In the genomic region with DNA sequence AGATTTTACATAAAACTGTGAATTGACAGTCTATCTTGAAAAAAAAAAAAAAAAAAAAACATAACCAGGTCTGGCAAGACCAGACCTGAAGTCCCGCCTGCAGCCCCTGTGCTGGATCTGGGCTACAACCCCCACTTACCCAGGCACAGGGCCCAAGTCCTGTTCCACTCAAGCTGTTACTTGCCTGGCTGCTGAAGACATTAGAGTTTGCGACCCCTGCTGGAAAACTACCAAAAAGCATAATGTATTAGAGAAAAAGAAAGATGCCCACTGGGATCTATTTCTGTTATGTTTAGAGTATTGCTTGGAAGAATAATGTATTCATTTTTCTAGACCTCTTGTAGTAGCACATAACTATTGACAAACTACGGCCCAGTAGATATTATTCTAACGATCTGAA, we compare ENCODE assay signal across 1 cellular context.
TF ChIP-seq lines count a peak whose summit lies in the region.

No MANE protein-coding gene starts in this region.

TF ChIP-seq in WTC11, 78 proteins besides CTCF, POLR2A, EP300 and RAD21 (continued from another document):
- TF ChIP-seq, protein P1, sequence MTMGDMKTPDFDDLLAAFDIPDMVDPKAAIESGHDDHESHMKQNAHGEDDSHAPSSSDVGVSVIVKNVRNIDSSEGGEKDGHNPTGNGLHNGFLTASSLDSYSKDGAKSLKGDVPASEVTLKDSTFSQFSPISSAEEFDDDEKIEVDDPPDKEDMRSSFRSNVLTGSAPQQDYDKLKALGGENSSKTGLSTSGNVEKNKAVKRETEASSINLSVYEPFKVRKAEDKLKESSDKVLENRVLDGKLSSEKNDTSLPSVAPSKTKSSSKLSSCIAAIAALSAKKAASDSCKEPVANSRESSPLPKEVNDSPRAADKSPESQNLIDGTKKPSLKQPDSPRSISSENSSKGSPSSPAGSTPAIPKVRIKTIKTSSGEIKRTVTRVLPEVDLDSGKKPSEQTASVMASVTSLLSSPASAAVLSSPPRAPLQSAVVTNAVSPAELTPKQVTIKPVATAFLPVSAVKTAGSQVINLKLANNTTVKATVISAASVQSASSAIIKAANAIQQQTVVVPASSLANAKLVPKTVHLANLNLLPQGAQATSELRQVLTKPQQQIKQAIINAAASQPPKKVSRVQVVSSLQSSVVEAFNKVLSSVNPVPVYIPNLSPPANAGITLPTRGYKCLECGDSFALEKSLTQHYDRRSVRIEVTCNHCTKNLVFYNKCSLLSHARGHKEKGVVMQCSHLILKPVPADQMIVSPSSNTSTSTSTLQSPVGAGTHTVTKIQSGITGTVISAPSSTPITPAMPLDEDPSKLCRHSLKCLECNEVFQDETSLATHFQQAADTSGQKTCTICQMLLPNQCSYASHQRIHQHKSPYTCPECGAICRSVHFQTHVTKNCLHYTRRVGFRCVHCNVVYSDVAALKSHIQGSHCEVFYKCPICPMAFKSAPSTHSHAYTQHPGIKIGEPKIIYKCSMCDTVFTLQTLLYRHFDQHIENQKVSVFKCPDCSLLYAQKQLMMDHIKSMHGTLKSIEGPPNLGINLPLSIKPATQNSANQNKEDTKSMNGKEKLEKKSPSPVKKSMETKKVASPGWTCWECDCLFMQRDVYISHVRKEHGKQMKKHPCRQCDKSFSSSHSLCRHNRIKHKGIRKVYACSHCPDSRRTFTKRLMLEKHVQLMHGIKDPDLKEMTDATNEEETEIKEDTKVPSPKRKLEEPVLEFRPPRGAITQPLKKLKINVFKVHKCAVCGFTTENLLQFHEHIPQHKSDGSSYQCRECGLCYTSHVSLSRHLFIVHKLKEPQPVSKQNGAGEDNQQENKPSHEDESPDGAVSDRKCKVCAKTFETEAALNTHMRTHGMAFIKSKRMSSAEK (CRISPR knock-in tag; IDR thresholded peaks at IDR 0.05; ENCODE audit: borderline replicate concordance): no peak
- TF ChIP-seq NR1H2 (CRISPR knock-in tag; IDR thresholded peaks at IDR 0.05): no peak
- TF ChIP-seq, protein P2, sequence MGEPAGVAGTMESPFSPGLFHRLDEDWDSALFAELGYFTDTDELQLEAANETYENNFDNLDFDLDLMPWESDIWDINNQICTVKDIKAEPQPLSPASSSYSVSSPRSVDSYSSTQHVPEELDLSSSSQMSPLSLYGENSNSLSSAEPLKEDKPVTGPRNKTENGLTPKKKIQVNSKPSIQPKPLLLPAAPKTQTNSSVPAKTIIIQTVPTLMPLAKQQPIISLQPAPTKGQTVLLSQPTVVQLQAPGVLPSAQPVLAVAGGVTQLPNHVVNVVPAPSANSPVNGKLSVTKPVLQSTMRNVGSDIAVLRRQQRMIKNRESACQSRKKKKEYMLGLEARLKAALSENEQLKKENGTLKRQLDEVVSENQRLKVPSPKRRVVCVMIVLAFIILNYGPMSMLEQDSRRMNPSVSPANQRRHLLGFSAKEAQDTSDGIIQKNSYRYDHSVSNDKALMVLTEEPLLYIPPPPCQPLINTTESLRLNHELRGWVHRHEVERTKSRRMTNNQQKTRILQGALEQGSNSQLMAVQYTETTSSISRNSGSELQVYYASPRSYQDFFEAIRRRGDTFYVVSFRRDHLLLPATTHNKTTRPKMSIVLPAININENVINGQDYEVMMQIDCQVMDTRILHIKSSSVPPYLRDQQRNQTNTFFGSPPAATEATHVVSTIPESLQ (CRISPR knock-in tag; IDR thresholded peaks at IDR 0.05): no peak
- TF ChIP-seq MXD4 (CRISPR knock-in tag; IDR thresholded peaks at IDR 0.05; ENCODE audit: borderline replicate concordance): no peak
- TF ChIP-seq CREB1 (CRISPR knock-in tag; IDR thresholded peaks at IDR 0.05): no peak
- TF ChIP-seq, protein P3, sequence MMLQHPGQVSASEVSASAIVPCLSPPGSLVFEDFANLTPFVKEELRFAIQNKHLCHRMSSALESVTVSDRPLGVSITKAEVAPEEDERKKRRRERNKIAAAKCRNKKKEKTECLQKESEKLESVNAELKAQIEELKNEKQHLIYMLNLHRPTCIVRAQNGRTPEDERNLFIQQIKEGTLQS (CRISPR knock-in tag; conservative IDR thresholded peaks at IDR 0.05): no peak
- TF ChIP-seq, protein P4, sequence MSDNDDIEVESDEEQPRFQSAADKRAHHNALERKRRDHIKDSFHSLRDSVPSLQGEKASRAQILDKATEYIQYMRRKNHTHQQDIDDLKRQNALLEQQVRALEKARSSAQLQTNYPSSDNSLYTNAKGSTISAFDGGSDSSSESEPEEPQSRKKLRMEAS (CRISPR knock-in tag; IDR thresholded peaks at IDR 0.05): no peak
- no peak for TF ChIP-seq TP53 (CRISPR knock-in tag; IDR thresholded peaks at IDR 0.05)
- no peak for TF ChIP-seq ETV6 (CRISPR knock-in tag; IDR thresholded peaks at IDR 0.05)
- TF ChIP-seq ZNF671 (CRISPR knock-in tag; IDR thresholded peaks at IDR 0.05): no peak
- TF ChIP-seq ZNF263 (CRISPR knock-in tag; IDR thresholded peaks at IDR 0.05; ENCODE audit: low read depth): no peak
